19 cellular contexts compared by ENCODE assay signal in the genomic region with DNA sequence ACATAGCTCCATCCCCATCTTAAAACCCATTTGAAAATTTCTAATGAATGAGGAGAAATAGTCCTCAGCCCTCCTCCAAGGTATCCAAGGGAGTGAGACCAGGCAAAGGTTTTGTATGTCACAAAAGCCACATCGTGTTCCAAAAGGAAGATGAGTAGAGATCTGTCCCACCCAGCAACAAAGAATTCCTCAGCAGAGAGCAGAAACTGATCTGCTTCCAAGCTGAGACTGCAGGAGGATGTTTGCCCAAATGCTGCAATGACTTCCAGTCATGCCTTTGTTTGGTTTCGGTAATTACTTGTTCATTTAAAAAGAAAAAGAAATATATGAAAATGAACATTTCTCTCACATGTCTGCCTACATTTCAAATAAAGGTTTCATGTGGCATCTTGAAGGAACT.
"Had no signal": no experiment of that assay in that cellular context is flagged by ENCODE, and none has a peak within 500 bp of the region (broad histone marks: within the 10 kb centered on the region; RNA-seq: fewer than 3 reads in every experiment).

No MANE protein-coding gene starts in this region.

- H3K4me3 Mint-ChIP-seq: mesothelial cell of epicardium, natural killer cell, neural crest cell had no signal

- H3K4me1 ChIP-seq: colonic mucosa, heart left ventricle, right atrium auricular region, transverse colon had no signal

- DNase-seq: colonic mucosa; dermis blood vessel endothelial cell; foreskin melanocyte; heart left ventricle; hippocampal formation; kidney glomerular epithelial cell; natural killer cell; nucleus accumbens; ovary; small intestine; stimulated activated CD4-positive, alpha-beta T cell treated with anti-CD3 and anti-CD28 coated beads, Interleukin-12 subunit alpha, Interleukin-12 subunit beta, amount 100 ng/mL, for 4 hours; stimulated activated naive CD4-positive, alpha-beta T cell; stomach; substantia nigra; transverse colon had no signal

- H3K27ac ChIP-seq: colonic mucosa, heart left ventricle, ovary, right atrium auricular region, stomach, thoracic aorta, transverse colon had no signal

- H3K4me1 Mint-ChIP-seq: natural killer cell, neural crest cell had no signal

- H3K4me3 ChIP-seq: colonic mucosa, heart left ventricle, ovary, right atrium auricular region, stomach, thoracic aorta, transverse colon had no signal

- H3K27me3 ChIP-seq: colonic mucosa, ovary, right atrium auricular region had no signal

- H3K9me3 ChIP-seq: colonic mucosa, ovary, thoracic aorta, transverse colon had no signal

- H3K36me3 Mint-ChIP-seq: natural killer cell had no signal

- H3K36me3 ChIP-seq: colonic mucosa, heart left ventricle, ovary, right atrium auricular region, stomach, thoracic aorta, transverse colon had no signal

- H3K27ac Mint-ChIP-seq: mesothelial cell of epicardium, natural killer cell had no signal
